Comparison of ENCODE assay signal across 7 cellular contexts in genomic region chr13:77026255-77026782, GRCh38. TPM values are rescaled to one million over a fixed set of nuclear protein-coding genes. Genes with fewer than 3 reads are reported as not detected.
DNase-seq lines count a peak whose midpoint lies in the region; ATAC-seq and TF ChIP-seq lines count a peak whose summit lies in the region.

No MANE protein-coding gene starts in this region.

- intact Hi-C loops in breast epithelium (cut with DNase I; ENCODE audit: low total_unique reads), result loop anchor here (2.0 kb wide), 1 partner anchor 78 kb away; the partner anchor contains the start of gene ACOD1

- TF ChIP-seq POLR2A in GM18505 (IDR thresholded peaks at IDR 0.05; ENCODE audit: borderline replicate concordance, extremely low read depth, insufficient read depth, insufficient read length), result no peak
- TF ChIP-seq POLR2A in breast epithelium (IDR thresholded peaks at IDR 0.05), result no peak

- peaks cover 0 to 6% of the 10 kb centered on the region in 2 donors for H3K4me1 ChIP-seq in breast epithelium

- H3K9me3 ChIP-seq in breast epithelium, result no peaks in the 10 kb centered on the region

- H3K36me3 ChIP-seq in breast epithelium, result no peaks in the 10 kb centered on the region

- DNase-seq in NCI-H1417 (lab: John Stamatoyannopoulos, UW), result peak; percentile 87 to 92 (median 90)
- peak; percentile 69 to 85 for DNase-seq in breast epithelium (ENCODE audit: low spot score in 2 of 2)
- DNase-seq in inferior parietal cortex (ENCODE audit: extremely low spot score), result peak; percentile 45
- peak; percentile 64 for DNase-seq in stimulated activated CD4-positive, alpha-beta T cell treated with anti-CD3 and anti-CD28 coated beads, Interleukin-12 subunit alpha, Interleukin-12 subunit beta, amount 100 ng/mL, for 4 hours

- ATAC-seq in GM18505 (IDR thresholded peaks at IDR 0.05; ENCODE audit: unreplicated experiment), result peak; percentile 64
- ATAC-seq in HG02763 (IDR thresholded peaks at IDR 0.05; ENCODE audit: unreplicated experiment), result peak; percentile 54

- H3K27me3 ChIP-seq in breast epithelium, result no peaks in the 10 kb centered on the region

- H3K4me3 ChIP-seq in breast epithelium, result peak overlapping the region; percentile 92 to 100 (median 97)

- TF ChIP-seq CTCF in VCaP (conservative IDR thresholded peaks at IDR 0.05), result no peak
- TF ChIP-seq CTCF in breast epithelium (IDR thresholded peaks at IDR 0.05), result no peak

- H3K27ac ChIP-seq in VCaP, result peak overlapping the region; percentile 94
- H3K27ac ChIP-seq in breast epithelium, result peak overlapping the region; percentile 99

RNA-seq across cellular contexts. Expression of gene FBXL3, which starts 0.6 kb away (rescaled TPM):
- total RNA-seq in breast epithelium, result 100 to 1,000 TPM; 110 to 129 (median 128) TPM

RNA-seq across cellular contexts. Expression of gene CLN5, which starts 34.4 kb away (rescaled TPM):
- 10 to 100 TPM; 27.4 to 40.5 (median 32.4) TPM for total RNA-seq in breast epithelium

Comparison
In these comparisons a context has a peak if more than half of its experiments do, and no peak if none do; other contexts are left out.
1. Peak in every context shown above with its lines: DNase-seq, ATAC-seq, H3K4me3 ChIP-seq and H3K27ac ChIP-seq.